Comparison of ENCODE assay signal across 10 cellular contexts in the genomic region with DNA sequence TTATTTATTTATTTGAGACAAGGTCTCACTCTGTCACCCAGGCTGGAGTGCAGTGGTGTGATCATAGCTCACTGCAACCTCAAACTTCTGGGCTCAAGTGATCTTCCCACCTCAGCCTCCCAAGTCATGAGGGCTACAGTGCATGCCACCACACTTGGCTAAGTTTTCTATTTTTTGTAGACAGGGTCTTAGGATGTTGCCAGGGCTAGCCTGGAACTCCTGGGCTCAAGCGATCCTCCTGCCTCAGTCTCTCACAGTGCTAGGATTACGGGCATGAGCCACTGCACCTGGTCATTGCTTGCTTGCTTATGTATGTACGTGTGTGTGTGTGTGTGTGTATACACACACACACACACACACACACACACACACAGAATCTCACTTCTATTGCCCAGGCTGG. TPM values are rescaled to one million over a fixed set of nuclear protein-coding genes. Genes with fewer than 3 reads are reported as not detected.
DNase-seq lines count a peak whose midpoint lies in the region; ATAC-seq, FAIRE-seq and TF ChIP-seq lines count a peak whose summit lies in the region.
"Not testable (repeated sequence)": the region's sequence is repeated elsewhere in the genome, so short reads cannot be mapped to it uniquely, and the experiment has no call there.
"Had no signal": no experiment of that assay in that cellular context is flagged by ENCODE, and none has a peak within 500 bp of the region (broad histone marks: within the 10 kb centered on the region; RNA-seq: fewer than 3 reads in every experiment).

No MANE protein-coding gene starts in this region.

- H3K27me3 ChIP-seq in AG04450 (ENCODE audit: control insufficient read depth, insufficient read depth, low read length); IMR-90 (ENCODE audit: control insufficient read depth, insufficient read depth, low read length); astrocyte (ENCODE audit: insufficient read depth, low read length); hepatocyte; naive thymus-derived CD4-positive, alpha-beta T cell (ENCODE audit: control insufficient read depth in 2 of 2, insufficient read depth in 2 of 2, low read length in 2 of 2); skeletal muscle satellite cell (ENCODE audit: control insufficient read depth, insufficient read depth, low read length); tibial nerve: not testable (repeated sequence)

- not testable (repeated sequence) for H3K9me3 ChIP-seq in AG04450 (ENCODE audit: control insufficient read depth, insufficient read depth, low read length); IMR-90 (ENCODE audit: control insufficient read depth, insufficient read depth, low read length); astrocyte (ENCODE audit: insufficient read depth, low read depth, low read length); hepatocyte (ENCODE audit: low read depth); naive thymus-derived CD4-positive, alpha-beta T cell (ENCODE audit: control insufficient read depth in 2 of 3, low read length in 3 of 3); skeletal muscle satellite cell (replicated peaks; ENCODE audit: low read length); tibial nerve

- H3K4me1 Mint-ChIP-seq in astrocyte (ENCODE audit: low read depth, unreplicated experiment): peaks cover 76% of the 10 kb centered on the region
- peaks cover 66 to 94% (median 82%) of the 10 kb centered on the region in 7 donors for H3K4me1 Mint-ChIP-seq in naive thymus-derived CD4-positive, alpha-beta T cell

- H4K91ac ChIP-seq in IMR-90 (ENCODE audit: insufficient read depth, low read depth, low read length): peak overlapping the region; percentile 62; the same call in 1 of the 2 replicates

- not testable (repeated sequence) for H3K36me3 ChIP-seq in IMR-90 (ENCODE audit: control insufficient read depth, insufficient read depth, low read length); astrocyte (ENCODE audit: insufficient read depth, low read length); hepatocyte (replicated peaks; ENCODE audit: insufficient read depth, low read depth); naive thymus-derived CD4-positive, alpha-beta T cell (ENCODE audit: control insufficient read depth in 2 of 3, insufficient read depth in 3 of 3, low read length in 3 of 3); tibial nerve
- peaks cover 29% of the 10 kb centered on the region for H3K36me3 ChIP-seq in skeletal muscle satellite cell (ENCODE audit: insufficient read depth, low read length)

- CTCF ChIA-PET in AG04450 (lab: Charles Lee) (interaction anchor here (1.1 to 7.1 kb wide), 4 partner anchors 8 to 36 kb away, joined by 3 to 58 read pairs (median 22); a partner anchor contains a TSS), IMR-90 (lab: Yijun Ruan, JAX) (interaction anchor here (2.0 to 2.8 kb wide), 3 partner anchors 8 to 27 kb away, joined by 8 to 14 read pairs (median 10); no protein-coding TSS in a partner anchor)
- CTCF ChIA-PET in naive thymus-derived CD4-positive, alpha-beta T cell (lab: Charles Lee): interaction anchor here (0.7 to 6.8 kb wide), 7 partner anchors 9 to 49 kb away, joined by 4 to 65 read pairs (median 9); a partner anchor contains a TSS

- dilution Hi-C loops in IMR-90 (cut with HindIII; ENCODE audit: low sequenced_read_pairs, unreplicated experiment): not testable (repeated sequence)

- H3K9me1 ChIP-seq in IMR-90 (ENCODE audit: insufficient read depth, low read length): peaks cover 61% of the 10 kb centered on the region

- not testable (repeated sequence) for DNase-seq in AG04450 (ENCODE audit: low read depth, low spot score); IMR-90; astrocyte (ENCODE audit: low read depth); epithelial cell of prostate (ENCODE audit: low read depth, low spot score); hepatocyte (ENCODE audit: low spot score); naive thymus-derived CD4-positive, alpha-beta T cell; tibial nerve (ENCODE audit: low spot score in 2 of 2)

- peak overlapping the region; percentile 84 for H2BK5ac ChIP-seq in IMR-90 (ENCODE audit: low read depth, low read length, poor library complexity, severe bottlenecking)

- not testable (repeated sequence) for H3K9ac ChIP-seq in IMR-90 (ENCODE audit: low read depth, low read length); astrocyte (ENCODE audit: low read length)
- peak overlapping the region; percentile 80 for H3K9ac ChIP-seq in skeletal muscle satellite cell (ENCODE audit: low read depth, low read length)

- peaks cover 11 to 83% of the 10 kb centered on the region in 2 experiments; a peak in 3 of 4 replicates for H3K79me1 ChIP-seq in IMR-90 (ENCODE audit: low read depth in 1 of 2, low read length in 2 of 2)

- in situ Hi-C loops in IMR-90 (cut with MboI; ENCODE audit: low sequenced_read_pairs): not testable (repeated sequence)

- H2BK20ac ChIP-seq in IMR-90 (ENCODE audit: low read depth, low read length): not testable (repeated sequence)

- POLR2A ChIA-PET in AG04450 (lab: Yijun Ruan, JAX) (interaction anchor here (0.6 to 5.1 kb wide), 5 partner anchors 11 to 55 kb away, joined by 3 to 37 read pairs (median 7); a partner anchor contains a TSS), IMR-90 (lab: Charles Lee; ENCODE audit: unreplicated experiment) (interaction anchor here (0.8 to 0.9 kb wide), 2 partner anchors 8 to 21 kb away, joined by 4 to 5 read pairs; no protein-coding TSS in a partner anchor)
- POLR2A ChIA-PET in naive thymus-derived CD4-positive, alpha-beta T cell (lab: Charles Lee): interaction anchor here (0.6 to 7.5 kb wide), 8 partner anchors 8 to 55 kb away, joined by 3 to 103 read pairs (median 11); a partner anchor contains a TSS

- H3K56ac ChIP-seq in IMR-90 (ENCODE audit: extremely low read depth, insufficient read depth, low read length): not testable (repeated sequence)

- H3K27me3 Mint-ChIP-seq in astrocyte (ENCODE audit: low read depth, unreplicated experiment); naive thymus-derived CD4-positive, alpha-beta T cell: not testable (repeated sequence)

- H3K36me3 Mint-ChIP-seq in astrocyte (ENCODE audit: low read depth, unreplicated experiment); naive thymus-derived CD4-positive, alpha-beta T cell: not testable (repeated sequence)

- not testable (repeated sequence) for H2AFZ ChIP-seq in IMR-90 (replicated peaks; ENCODE audit: low read length, poor library complexity); astrocyte (ENCODE audit: low read depth, low read length); hepatocyte

- not testable (repeated sequence) for FAIRE-seq in astrocyte (lab: Jason Lieb, UNC)

- not testable (repeated sequence) for BruUV-seq in IMR-90 (replicated peaks; lab: Mats Ljungman, UMichigan)

- H3K79me2 ChIP-seq in astrocyte (ENCODE audit: insufficient read depth, low read length) (peaks cover 100% of the 10 kb centered on the region), hepatocyte (peaks cover 91% of the 10 kb centered on the region)

- H3K23ac ChIP-seq in IMR-90 (ENCODE audit: low read depth, low read length): peak overlapping the region; percentile 50; the same call in 1 of the 2 replicates

- TF ChIP-seq CTCF in AG04450 (IDR thresholded peaks at IDR 0.05; ENCODE audit: low read depth, low read length); IMR-90 (conservative IDR thresholded peaks at IDR 0.05; ENCODE audit: low read depth, low read length); astrocyte (IDR thresholded peaks at IDR 0.05; ENCODE audit: insufficient read depth, low read depth, low read length); hepatocyte (IDR thresholded peaks at IDR 0.05; ENCODE audit: poor library complexity); tibial nerve (IDR thresholded peaks at IDR 0.05): not testable (repeated sequence)

- intact Hi-C loops in IMR-90 (cut with micrococcal nuclease): not testable (repeated sequence)
- intact Hi-C loops in naive thymus-derived CD4-positive, alpha-beta T cell (cut with micrococcal nuclease): loop anchor here in 1 of 2 donors (1.0 kb wide), 1 partner anchor 28 kb away; a partner anchor contains a TSS

- TF ChIP-seq POLR2A in IMR-90 (IDR thresholded peaks at IDR 0.05; ENCODE audit: low read depth, low read length); tibial nerve (IDR thresholded peaks at IDR 0.05): not testable (repeated sequence)

- H3K4me3 ChIP-seq in AG04450 (ENCODE audit: low read depth, low read length); IMR-90 (ENCODE audit: insufficient read depth, low read depth, low read length); astrocyte (ENCODE audit: insufficient read depth, low read depth, low read length); hepatocyte; naive thymus-derived CD4-positive, alpha-beta T cell (ENCODE audit: low read length); tibial nerve: not testable (repeated sequence)
- peak overlapping the region; percentile 17 for H3K4me3 ChIP-seq in skeletal muscle satellite cell (ENCODE audit: low read length)

- not testable (repeated sequence) for H3K9me3 Mint-ChIP-seq in astrocyte (ENCODE audit: unreplicated experiment); naive thymus-derived CD4-positive, alpha-beta T cell

- H4K5ac ChIP-seq in IMR-90 (ENCODE audit: low read depth, low read length): not testable (repeated sequence)

- H3K18ac ChIP-seq in IMR-90 (ENCODE audit: low read depth, low read length): not testable (repeated sequence)

- not testable (repeated sequence) for ATAC-seq in IMR-90 (ENCODE audit: low read depth); naive thymus-derived CD4-positive, alpha-beta T cell

- H3K27ac ChIP-seq in AG04450 (ENCODE audit: low read depth, low read length): peak overlapping the region; percentile 11
- H3K27ac ChIP-seq in IMR-90 (ENCODE audit: insufficient read depth, low read length): peak overlapping the region; percentile 48; the same call in 1 of the 2 replicates
- not testable (repeated sequence) for H3K27ac ChIP-seq in astrocyte (ENCODE audit: low read depth, low read length); naive thymus-derived CD4-positive, alpha-beta T cell (ENCODE audit: low read depth, low read length)
- H3K27ac ChIP-seq in epithelial cell of prostate: peak overlapping the region; percentile 99
- peak overlapping the region; percentile 39 for H3K27ac ChIP-seq in hepatocyte
- H3K27ac ChIP-seq in tibial nerve: peak overlapping the region; percentile 57 to 98 (median 80)

- peak overlapping the region; percentile 89; the same call in 1 of the 2 replicates for H2AK5ac ChIP-seq in IMR-90 (ENCODE audit: low read depth, low read length)

- peak overlapping the region; percentile 73 for H3K4ac ChIP-seq in IMR-90 (ENCODE audit: low read depth, low read length)

- not testable (repeated sequence) for H3K4me2 ChIP-seq in IMR-90 (ENCODE audit: low read depth, low read length); hepatocyte
- peak overlapping the region; percentile 69 for H3K4me2 ChIP-seq in astrocyte (ENCODE audit: low read length)
- peak overlapping the region; percentile 71 for H3K4me2 ChIP-seq in skeletal muscle satellite cell (ENCODE audit: low read length)

- H2BK15ac ChIP-seq in IMR-90 (ENCODE audit: low read depth, low read length): not testable (repeated sequence)

- H2BK120ac ChIP-seq in IMR-90 (ENCODE audit: low read depth, low read length): peak overlapping the region; percentile 30; the same call in 1 of the 2 replicates

- peak overlapping the region; percentile 47 for H3K27ac Mint-ChIP-seq in astrocyte (ENCODE audit: unreplicated experiment)
- peak overlapping the region in 5 of 9 donors; percentile 5 to 94 (median 59) for H3K27ac Mint-ChIP-seq in naive thymus-derived CD4-positive, alpha-beta T cell

- H3K14ac ChIP-seq in IMR-90 (replicated peaks; ENCODE audit: low read depth, low read length): peak overlapping the region; percentile 74; the same call in 1 of the 2 replicates

- H4K8ac ChIP-seq in IMR-90 (ENCODE audit: low read depth in 2 of 2, low read length in 2 of 2): peak overlapping the region in 1 of 2 experiments; percentile 69; a peak in 2 of 4 replicates

- WGBS in IMR-90 (ENCODE audit: extremely low coverage in 2 of 2, insufficient read length in 1 of 2), 2 experiments: no CpG with 5 or more reads among the region's 3 CpGs
- WGBS in hepatocyte (ENCODE audit: low lambda C conversion rate, missing lambda C conversion rate): 100% methylated on average over 3 of the region's 3 CpGs
- 83 to 94% methylated on average over 3 of the region's 3 CpGs for WGBS in tibial nerve, 2 donors

- peaks cover 67% of the 10 kb centered on the region for H3K4me1 ChIP-seq in IMR-90 (ENCODE audit: control insufficient read depth, insufficient read depth, low read length)
- peaks cover 69% of the 10 kb centered on the region for H3K4me1 ChIP-seq in astrocyte (ENCODE audit: insufficient read depth, low read length)
- peaks cover 58% of the 10 kb centered on the region for H3K4me1 ChIP-seq in hepatocyte (ENCODE audit: insufficient read depth)
- peaks cover 55 to 73% of the 10 kb centered on the region in 2 donors for H3K4me1 ChIP-seq in naive thymus-derived CD4-positive, alpha-beta T cell (ENCODE audit: control insufficient read depth in 2 of 2, insufficient read depth in 2 of 2, low read length in 2 of 2)
- H3K4me1 ChIP-seq in skeletal muscle satellite cell (ENCODE audit: control insufficient read depth, insufficient read depth, low read length): peaks cover 93% of the 10 kb centered on the region
- H3K4me1 ChIP-seq in tibial nerve: peaks cover 3 to 100% (median 95%) of the 10 kb centered on the region in 4 donors

- not testable (repeated sequence) for H2AK9ac ChIP-seq in IMR-90 (replicated peaks; ENCODE audit: low read depth, low read length, poor library complexity)

- H3K4me3 Mint-ChIP-seq in astrocyte (ENCODE audit: unreplicated experiment); naive thymus-derived CD4-positive, alpha-beta T cell: not testable (repeated sequence)

- not testable (repeated sequence) for TF ChIP-seq EP300 in tibial nerve (IDR thresholded peaks at IDR 0.05)

- TF ChIP-seq RAD21 in IMR-90 (IDR thresholded peaks at IDR 0.05; ENCODE audit: low read length): not testable (repeated sequence)

- not testable (repeated sequence) for H3K9me2 ChIP-seq in hepatocyte (replicated peaks; ENCODE audit: insufficient read depth)

- H4K20me1 ChIP-seq in IMR-90 (ENCODE audit: insufficient read depth, low read length) (peaks cover 40% of the 10 kb centered on the region), astrocyte (ENCODE audit: insufficient read depth, low read length) (peaks cover 37% of the 10 kb centered on the region), hepatocyte (ENCODE audit: insufficient read depth, poor library complexity, severe bottlenecking) (peaks cover 26% of the 10 kb centered on the region)

RNA-seq across cellular contexts. Expression of a gene that starts 28.7 kb away (rescaled TPM):
- polyA plus RNA-seq in AG04450 (2011; rRNA removed) (35.0 and 48.1 TPM in 2 replicates), IMR-90 (2012; rRNA removed) (134 and 139 TPM in 2 replicates), hepatocyte (61.7 and 69.3 TPM in 2 replicates)
- 37.7 and 60.7 TPM in 2 replicates for polyA minus RNA-seq in AG04450 (2011; rRNA and poly(A)+ RNA removed)
- total RNA-seq in IMR-90 (2012; rRNA removed) (33.9 and 46.6 TPM in 2 replicates), astrocyte (126 and 151 TPM in 2 replicates), hepatocyte (26.7 and 30.4 TPM in 2 replicates), tibial nerve (100 to 1,000 TPM; 217 to 428 (median 330) TPM)
- 104 and 123 TPM in 2 replicates for polyA plus RNA-seq in IMR-90 (2012; cell fraction: cytosol; rRNA removed)
- polyA plus RNA-seq in IMR-90 (2012; cell fraction: nucleus; rRNA removed; ENCODE audit: low replicate concordance): 210 and 333 TPM in 2 replicates
- total RNA-seq in naive thymus-derived CD4-positive, alpha-beta T cell: 100 to 1,000 TPM; 103 to 202 (median 158) TPM
- 100 to 1,000 TPM in 1 of 2 donors, 10 to 100 TPM in 1; 84.3 to 114 TPM for polyA plus RNA-seq in naive thymus-derived CD4-positive, alpha-beta T cell
- total RNA-seq in skeletal muscle satellite cell (2012; rRNA removed): 116 and 118 TPM in 2 replicates

RNA-seq across cellular contexts. Expression of a gene that starts 35.9 kb away (rescaled TPM):
- 4,854 and 5,695 TPM in 2 replicates for polyA plus RNA-seq in AG04450 (2011; rRNA removed)
- 2,992 and 3,454 TPM in 2 replicates for polyA minus RNA-seq in AG04450 (2011; rRNA and poly(A)+ RNA removed)
- 4,496 and 5,401 TPM in 2 replicates for total RNA-seq in IMR-90 (2012; rRNA removed)
- 5,590 and 6,356 TPM in 2 replicates for polyA plus RNA-seq in IMR-90 (2012; rRNA removed)
- polyA plus RNA-seq in IMR-90 (2012; cell fraction: cytosol; rRNA removed): 2,244 and 4,987 TPM in 2 replicates
- 1,556 and 2,037 TPM in 2 replicates for polyA plus RNA-seq in IMR-90 (2012; cell fraction: nucleus; rRNA removed; ENCODE audit: low replicate concordance)
- 1,543 and 1,660 TPM in 2 replicates for total RNA-seq in astrocyte
- total RNA-seq in hepatocyte: 3,730 and 3,982 TPM in 2 replicates
- 775 and 798 TPM in 2 replicates for polyA plus RNA-seq in hepatocyte
- 1,000 to 10,000 TPM; 1,375 to 2,107 (median 1,573) TPM for total RNA-seq in naive thymus-derived CD4-positive, alpha-beta T cell
- 1,000 to 10,000 TPM; 1,871 to 2,384 TPM for polyA plus RNA-seq in naive thymus-derived CD4-positive, alpha-beta T cell
- total RNA-seq in skeletal muscle satellite cell (2012; rRNA removed): 2,666 and 4,433 TPM in 2 replicates
- total RNA-seq in tibial nerve: 1,000 to 10,000 TPM; 1,234 to 2,921 (median 1,418) TPM

RNA-seq across cellular contexts. Expression of a gene that starts 42.3 kb away (rescaled TPM):
- polyA plus RNA-seq in AG04450 (2011; rRNA removed) (44.5 and 50.4 TPM in 2 replicates), IMR-90 (2012; rRNA removed) (57.8 and 76.1 TPM in 2 replicates), hepatocyte (27.6 and 28.2 TPM in 2 replicates)
- polyA minus RNA-seq in AG04450 (2011; rRNA and poly(A)+ RNA removed): 144 and 184 TPM in 2 replicates
- total RNA-seq in IMR-90 (2012; rRNA removed) (65.8 and 77.6 TPM in 2 replicates), astrocyte (95.5 and 123 TPM in 2 replicates), hepatocyte (37.4 and 197 TPM in 2 replicates), tibial nerve (100 to 1,000 TPM in 2 of 4 donors, 10 to 100 TPM in 2; 44.6 to 138 (median 106) TPM)
- 28.3 and 50.4 TPM in 2 replicates for polyA plus RNA-seq in IMR-90 (2012; cell fraction: cytosol; rRNA removed)
- polyA plus RNA-seq in IMR-90 (2012; cell fraction: nucleus; rRNA removed; ENCODE audit: low replicate concordance): 74.2 and 147 TPM in 2 replicates
- 100 to 1,000 TPM in 4 of 5 experiments, 10 to 100 TPM in 1; 90.6 to 142 (median 132) TPM for total RNA-seq in naive thymus-derived CD4-positive, alpha-beta T cell
- 10 to 100 TPM; 20.3 to 36.4 TPM for polyA plus RNA-seq in naive thymus-derived CD4-positive, alpha-beta T cell
- 117 and 149 TPM in 2 replicates for total RNA-seq in skeletal muscle satellite cell (2012; rRNA removed)

RNA-seq across cellular contexts. Expression of a gene that starts 54.9 kb away (rescaled TPM):
- under 0.01 TPM in 2 replicates for polyA plus RNA-seq in AG04450 (2011; rRNA removed)
- under 0.01 TPM in 2 replicates for polyA minus RNA-seq in AG04450 (2011; rRNA and poly(A)+ RNA removed)
- total RNA-seq in IMR-90 (2012; rRNA removed): under 0.01 TPM in 2 replicates
- not detected in 2 replicates for polyA plus RNA-seq in IMR-90 (2012; rRNA removed)
- not detected in 2 replicates for polyA plus RNA-seq in IMR-90 (2012; cell fraction: cytosol; rRNA removed)
- polyA plus RNA-seq in IMR-90 (2012; cell fraction: nucleus; rRNA removed; ENCODE audit: low replicate concordance): not detected in 2 replicates
- total RNA-seq in astrocyte: 2,157 and 2,549 TPM in 2 replicates
- under 0.01 TPM in 2 replicates for total RNA-seq in hepatocyte
- not detected in 2 replicates for polyA plus RNA-seq in hepatocyte
- over 10,000 TPM in 2 of 5 experiments, 1,000 to 10,000 TPM in 3; 3,296 to 19,276 (median 7,985) TPM for total RNA-seq in naive thymus-derived CD4-positive, alpha-beta T cell
- polyA plus RNA-seq in naive thymus-derived CD4-positive, alpha-beta T cell: not detected
- under 0.01 TPM in 2 replicates for total RNA-seq in skeletal muscle satellite cell (2012; rRNA removed)
- total RNA-seq in tibial nerve: under 1 TPM; under 0.01 TPM

RNA-seq across cellular contexts. Expression of a gene that starts 56.2 kb away (rescaled TPM):
- polyA plus RNA-seq in AG04450 (2011; rRNA removed): under 0.01 TPM in 1 of 2 replicates, not detected in the other
- under 0.01 TPM in 2 replicates for polyA minus RNA-seq in AG04450 (2011; rRNA and poly(A)+ RNA removed)
- under 0.01 TPM in 2 replicates for total RNA-seq in IMR-90 (2012; rRNA removed)
- not detected in 2 replicates for polyA plus RNA-seq in IMR-90 (2012; rRNA removed)
- not detected in 2 replicates for polyA plus RNA-seq in IMR-90 (2012; cell fraction: cytosol; rRNA removed)
- polyA plus RNA-seq in IMR-90 (2012; cell fraction: nucleus; rRNA removed; ENCODE audit: low replicate concordance): not detected in 2 replicates
- 2,477 and 2,591 TPM in 2 replicates for total RNA-seq in astrocyte
- total RNA-seq in hepatocyte: under 0.01 TPM in 2 replicates
- polyA plus RNA-seq in hepatocyte: not detected in 2 replicates
- total RNA-seq in naive thymus-derived CD4-positive, alpha-beta T cell: 1,000 to 10,000 TPM in 3 of 5 experiments, 100 to 1,000 TPM in 2; 319 to 3,107 (median 1,510) TPM
- not detected for polyA plus RNA-seq in naive thymus-derived CD4-positive, alpha-beta T cell
- under 0.01 TPM in 2 replicates for total RNA-seq in skeletal muscle satellite cell (2012; rRNA removed)
- total RNA-seq in tibial nerve: under 1 TPM in 3 of 4 donors, not detected in 1; under 0.01 TPM
- total RNA-seq: SK-MEL-5 had no signal
- polyA plus RNA-seq: smooth muscle cell had no signal
